ENCODE assay signal across 8 cellular contexts in genomic region chr20:10672579-10673127, GRCh38. TPM values are rescaled to one million over a fixed set of nuclear protein-coding genes. Genes with fewer than 3 reads are reported as not detected.
DNase-seq lines count a peak whose midpoint lies in the region; ATAC-seq and TF ChIP-seq lines count a peak whose summit lies in the region.

No MANE protein-coding gene starts in this region.

- H3K36me3 ChIP-seq in gastroesophageal sphincter (peaks cover 0 to 9% of the 10 kb centered on the region in 2 donors), neuronal stem cell (replicated peaks in 1 of 2; ENCODE audit: control insufficient read depth in 2 of 2, insufficient read depth in 2 of 2, low read length in 2 of 2) (peaks cover 14 to 26% of the 10 kb centered on the region in 2 donors)

- no peak overlapping the region for H2BK120ac ChIP-seq in neuronal stem cell (ENCODE audit: low read depth, low read length)

- H3K27ac ChIP-seq in gastroesophageal sphincter (peak overlapping the region; percentile 31 to 99 (median 96)), neuronal stem cell (replicated peaks; ENCODE audit: low read length) (peak overlapping the region; percentile 81)

- peak overlapping the region; percentile 100 for H3K18ac ChIP-seq in neuronal stem cell (ENCODE audit: low read length)

- no peak for ATAC-seq in gastroesophageal sphincter
- no peak for ATAC-seq in GM21576 (IDR thresholded peaks at IDR 0.05; ENCODE audit: unreplicated experiment)

- peak overlapping the region; percentile 98 for H2AFZ ChIP-seq in neuronal stem cell (ENCODE audit: low read length)

- peak overlapping the region; percentile 4 for H3K4ac ChIP-seq in neuronal stem cell (ENCODE audit: low read length)

- peak; percentile 41 for DNase-seq in stimulated activated naive CD4-positive, alpha-beta T cell treated with Interleukin-2 at 50 U/mL for 16 hours (lab: John Stamatoyannopoulos, UW)
- DNase-seq in stimulated activated naive CD4-positive, alpha-beta T cell (lab: John Stamatoyannopoulos, UW): no peak
- DNase-seq in NCI-H82 (lab: John Stamatoyannopoulos, UW): peak; percentile 82
- peak; percentile 57 for DNase-seq in activated naive CD4-positive, alpha-beta T cell treated with Interleukin-2 at 50 U/mL for 16 hours
- no peak for DNase-seq in neuronal stem cell (ENCODE audit: low spot score)
- no peak for DNase-seq in cortex of kidney (lab: John Stamatoyannopoulos, UW)

- H3K79me1 ChIP-seq in neuronal stem cell (ENCODE audit: low read depth, low read length): peaks cover 16% of the 10 kb centered on the region

- peak overlapping the region; percentile 95 for H3K4me2 ChIP-seq in neuronal stem cell (ENCODE audit: insufficient read depth, low read length, poor library complexity, severe bottlenecking)

- H3K4me1 ChIP-seq in gastroesophageal sphincter: peaks cover 0 to 67% (median 0%) of the 10 kb centered on the region in 3 donors
- H3K4me1 ChIP-seq in neuronal stem cell (ENCODE audit: control insufficient read depth in 2 of 2, insufficient read depth in 1 of 2, low read depth in 1 of 2, low read length in 2 of 2): peaks cover 22 to 36% of the 10 kb centered on the region in 2 donors

- TF ChIP-seq POLR2A in gastroesophageal sphincter (IDR thresholded peaks at IDR 0.05): peak in 1 of 2 donors; percentile 5

- no peak for TF ChIP-seq EP300 in gastroesophageal sphincter (IDR thresholded peaks at IDR 0.05)

- peak overlapping the region; percentile 99 for H3K14ac ChIP-seq in neuronal stem cell (ENCODE audit: low read length)

- H4K8ac ChIP-seq in neuronal stem cell (ENCODE audit: low read depth, low read length): no peak overlapping the region

- peak overlapping the region; percentile 87 for H3K23ac ChIP-seq in neuronal stem cell (ENCODE audit: low read depth, low read length, poor library complexity)

- H3K9me3 ChIP-seq in gastroesophageal sphincter: no peaks in the 10 kb centered on the region
- no peaks in the 10 kb centered on the region for H3K9me3 ChIP-seq in neuronal stem cell (replicated peaks in 1 of 2; ENCODE audit: control insufficient read depth in 2 of 2, insufficient read depth in 1 of 2, low read depth in 1 of 2, low read length in 2 of 2)

- H3K4me3 ChIP-seq in gastroesophageal sphincter (peak overlapping the region; percentile 58 to 89), neuronal stem cell (ENCODE audit: low read length in 2 of 2) (peak overlapping the region; percentile 83 to 99)

- peak overlapping the region; percentile 91 for H2AK5ac ChIP-seq in neuronal stem cell (ENCODE audit: low read depth, low read length)

- TF ChIP-seq CTCF in gastroesophageal sphincter (IDR thresholded peaks at IDR 0.05): no peak

- peak overlapping the region; percentile 17 for H4K91ac ChIP-seq in neuronal stem cell (ENCODE audit: low read depth, low read length, poor library complexity)

- peak overlapping the region; percentile 80 for H2BK15ac ChIP-seq in neuronal stem cell (ENCODE audit: low read length)

- H3K27me3 ChIP-seq in gastroesophageal sphincter: peaks cover 8% of the 10 kb centered on the region
- no peaks in the 10 kb centered on the region for H3K27me3 ChIP-seq in neuronal stem cell (ENCODE audit: control insufficient read depth in 3 of 3, insufficient read depth in 3 of 3, low read depth in 1 of 3, low read length in 3 of 3)

- no peak overlapping the region for H2BK12ac ChIP-seq in neuronal stem cell (ENCODE audit: low read length)

- 0% methylated on average over 2 of the region's 48 CpGs; no CpG with 5 or more reads in 1 of the 2 donors for WGBS in gastroesophageal sphincter (ENCODE audit: low coverage in 1 of 2), 2 donors
- no CpG with 5 or more reads among the region's 48 CpGs for WGBS in neuronal stem cell (ENCODE audit: extremely low coverage in 2 of 2, insufficient read length in 2 of 2, insufficient replicate concordance in 1 of 2), 2 donors

- peak overlapping the region; percentile 99 for H2BK5ac ChIP-seq in neuronal stem cell (ENCODE audit: low read length)

- H3K9ac ChIP-seq in neuronal stem cell (ENCODE audit: low read depth, low read length, poor library complexity): peak overlapping the region; percentile 99

RNA-seq across cellular contexts. Expression of gene JAG1, which starts 1.1 kb away (rescaled TPM):
- total RNA-seq in gastroesophageal sphincter: 10 to 100 TPM; 34.3 to 81.9 (median 45.7) TPM
- polyA plus RNA-seq in neuronal stem cell (2013, experiment 1 of 2): 64.8 TPM
- 65.6 TPM for polyA plus RNA-seq in neuronal stem cell (2013, experiment 2 of 2)

Comparison
In these comparisons a context has a peak if more than half of its experiments do, and no peak if none do; other contexts are left out.
1. DNase-seq: peak in stimulated activated naive CD4-positive, alpha-beta T cell treated with Interleukin-2 at 50 U/mL for 16 hours (single experiment), NCI-H82 (single experiment) and activated naive CD4-positive, alpha-beta T cell treated with Interleukin-2 at 50 U/mL for 16 hours (single experiment); none in stimulated activated naive CD4-positive, alpha-beta T cell (0 of 6), neuronal stem cell (single experiment) and cortex of kidney (single experiment).